In the genomic region with DNA sequence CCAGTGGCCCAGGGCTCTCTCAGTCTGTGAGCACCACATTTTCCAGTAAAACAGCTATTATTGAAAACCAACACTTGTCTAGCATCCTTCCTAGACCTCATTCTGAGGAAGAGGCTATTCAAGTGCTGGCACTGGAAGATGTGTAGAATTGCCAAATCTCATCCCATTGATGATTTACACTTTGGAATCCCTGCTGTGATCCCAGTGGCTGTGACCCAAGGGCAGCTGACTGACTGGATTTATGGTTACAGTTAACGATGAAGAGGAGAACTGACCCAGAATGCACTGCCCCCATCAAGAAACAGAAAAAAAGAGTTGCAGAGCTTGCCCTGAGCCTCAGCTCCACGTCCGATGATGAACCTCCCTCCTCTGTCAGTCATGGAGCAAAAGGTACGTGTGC, we compare ENCODE assay signal across 14 cellular contexts. TPM values are rescaled to one million over a fixed set of nuclear protein-coding genes. Genes with fewer than 3 reads are reported as not detected.
A peak's percentile ranks its signal among the peaks of the same experiment; 100 is the strongest.
DNase-seq lines count a peak whose midpoint lies in the region; ATAC-seq lines count a peak whose summit lies in the region.
"Had no signal": no experiment of that assay in that cellular context is flagged by ENCODE, and none has a peak within 500 bp of the region (broad histone marks: within the 10 kb centered on the region; RNA-seq: fewer than 3 reads in every experiment).

No MANE protein-coding gene starts in this region.

- no peaks in the 10 kb centered on the region for H3K9me3 ChIP-seq in T-helper 17 cell (ENCODE audit: control insufficient read depth, low read length, poor library complexity, severe bottlenecking)
- H3K9me3 ChIP-seq: adrenal gland, BE2C, left ventricle myocardium inferior had no signal

- H3K27me3 Mint-ChIP-seq in activated naive CD4-positive, alpha-beta T cell treated with anti-CD3 and anti-CD28 coated beads, Interleukin-2, amount 50 U/mL, for 24 hours, result no peaks in the 10 kb centered on the region
- no peaks in the 10 kb centered on the region for H3K27me3 Mint-ChIP-seq in T-helper 17 cell

- H3K4me1 Mint-ChIP-seq in activated naive CD4-positive, alpha-beta T cell treated with anti-CD3 and anti-CD28 coated beads, Interleukin-2, amount 50 U/mL, for 24 hours, result peaks cover 64% of the 10 kb centered on the region
- peaks cover 38% of the 10 kb centered on the region for H3K4me1 Mint-ChIP-seq in T-helper 17 cell

- no peaks in the 10 kb centered on the region for H3K9me3 Mint-ChIP-seq in activated naive CD4-positive, alpha-beta T cell treated with anti-CD3 and anti-CD28 coated beads, Interleukin-2, amount 50 U/mL, for 24 hours

- H3K27ac Mint-ChIP-seq in activated naive CD4-positive, alpha-beta T cell treated with anti-CD3 and anti-CD28 coated beads, Interleukin-2, amount 50 U/mL, for 24 hours, result peak overlapping the region; percentile 51
- peak overlapping the region; percentile 97 for H3K27ac Mint-ChIP-seq in T-helper 17 cell

- DNase-seq in activated naive CD4-positive, alpha-beta T cell treated with anti-CD3 and anti-CD28 coated beads, Interleukin-2, amount 50 U/mL, for 16 hours, result no peak
- DNase-seq in T-helper 17 cell (no peak), left kidney (ENCODE audit: low read depth, low spot score) (peak; percentile 34), NOMO-1 treated with dmso at 0.1 percent for 144 hours (lab: John Stamatoyannopoulos, UW; ENCODE audit: unreplicated experiment) (no peak), AG08395 (ENCODE audit: low spot score) (no peak)
- DNase-seq: activated CD8-positive, alpha-beta memory T cell treated with anti-CD3 and anti-CD28 coated beads for 24 hours; adrenal gland; BE2C; central memory CD4-positive, alpha-beta T cell; left ventricle myocardium inferior; stimulated activated CD4-positive, alpha-beta T cell treated with anti-CD3 and anti-CD28 coated beads, Interleukin-15, amount 100 ng/mL, for 24 hours had no signal

- peak overlapping the region; percentile 52 for H3K4me3 Mint-ChIP-seq in activated naive CD4-positive, alpha-beta T cell treated with anti-CD3 and anti-CD28 coated beads, Interleukin-2, amount 50 U/mL, for 24 hours
- no peak overlapping the region for H3K4me3 Mint-ChIP-seq in T-helper 17 cell

- ATAC-seq in T-helper 17 cell (no peak), HG02798 (IDR thresholded peaks at IDR 0.05; ENCODE audit: poor library complexity, unreplicated experiment) (no peak), HG03571 (IDR thresholded peaks at IDR 0.05; ENCODE audit: unreplicated experiment) (no peak)

- H3K36me3 Mint-ChIP-seq in activated naive CD4-positive, alpha-beta T cell treated with anti-CD3 and anti-CD28 coated beads, Interleukin-2, amount 50 U/mL, for 24 hours, result peaks cover 12% of the 10 kb centered on the region
- peaks cover 6% of the 10 kb centered on the region for H3K36me3 Mint-ChIP-seq in T-helper 17 cell (ENCODE audit: low read depth)

RNA-seq across cellular contexts. Expression of gene CMTR1, which starts 2.4 kb away (rescaled TPM):
- total RNA-seq in T-helper 17 cell, result 10 to 100 TPM; 79.7 to 81.3 TPM
